38 cellular contexts compared by ENCODE assay signal in genomic region chr6:11977193-11977592, GRCh38.
"Had no signal": no experiment of that assay in that cellular context is flagged by ENCODE, and none has a peak within 500 bp of the region (broad histone marks: within the 10 kb centered on the region; RNA-seq: fewer than 3 reads in every experiment).

No MANE protein-coding gene starts in this region.

- H3K4me1 Mint-ChIP-seq: activated T-helper 17 cell treated with anti-CD3 and anti-CD28 coated beads, Interleukin-2, amount 50 U/mL, for 72 hours had no signal

- H3K4me3 ChIP-seq: ascending aorta, cardiac muscle cell had no signal

- H3K27ac ChIP-seq: ascending aorta, cardiac muscle cell had no signal

- FAIRE-seq: bronchial epithelial cell, TTC549 had no signal

- ATAC-seq: activated CD8-positive, alpha-beta T cell treated with anti-CD3 and anti-CD28 coated beads for 36 hours; activated naive CD8-positive, alpha-beta T cell treated with anti-CD3 and anti-CD28 coated beads, Interleukin-2, amount 50 U/mL, for 24 hours; activated T-cell treated with anti-CD3 and anti-CD28 coated beads, Interleukin-2, amount 50 U/mL, for 4 hours; activated T-cell treated with anti-CD3 and anti-CD28 coated beads, Interleukin-2, amount 50 U/mL, for 72 hours; activated T-helper 17 cell treated with anti-CD3 and anti-CD28 coated beads, Interleukin-2, amount 50 U/mL, for 72 hours had no signal

- H3K27ac Mint-ChIP-seq: activated CD4-positive, alpha-beta memory T cell treated with anti-CD3 and anti-CD28 coated beads for 36 hours; activated CD4-positive, alpha-beta T cell treated with anti-CD3 and anti-CD28 coated beads, Interleukin-2, amount 10 ng/mL, durations not matched to agents 24 days and 14 days; activated naive CD4-positive, alpha-beta T cell treated with anti-CD3 and anti-CD28 coated beads, Interleukin-2, amount 10 ng/mL, durations not matched to agents 7 days and 5 days; activated naive CD8-positive, alpha-beta T cell; activated T-helper 1 cell treated with anti-CD3 and anti-CD28 coated beads, Interleukin-12 subunit alpha, Interleukin-12 subunit beta, Interleukin-2, Interleukin-4 antibody, amounts not matched to agents 30 ng/mL and 10 ng/mL and 1 ng/mL, durations not matched to agents 14 hours and 24 hours and 36 hours; brain; T-helper 2 cell treated with Interferon-gamma antibody and Interleukin-4, amounts not matched to agents 5 μg/mL and 100 μg/mL, for 36 hours had no signal

- H3K9me3 Mint-ChIP-seq: activated B cell treated with CpG ODN at 0.5 μM for 24 hours; activated CD4-positive, alpha-beta memory T cell treated with anti-CD3 and anti-CD28 coated beads for 36 hours; activated CD8-positive, alpha-beta T cell treated with anti-CD3 and anti-CD28 coated beads for 36 hours; activated naive CD4-positive, alpha-beta T cell treated with anti-CD3 and anti-CD28 coated beads, Interleukin-2, amount 10 ng/mL, durations not matched to agents 7 days and 5 days; activated naive CD4-positive, alpha-beta T cell treated with anti-CD3 and anti-CD28 coated beads, Interleukin-2, amount 50 U/mL, for 24 hours; activated T-cell treated with anti-CD3 and anti-CD28 coated beads, Interleukin-2, amount 50 U/mL, for 4 hours; activated T-helper 1 cell treated with anti-CD3 and anti-CD28 coated beads, Interleukin-12 subunit alpha, Interleukin-12 subunit beta, Interleukin-2, Interleukin-4 antibody, amounts not matched to agents 30 ng/mL and 10 ng/mL and 1 ng/mL, durations not matched to agents 14 hours and 24 hours and 36 hours; activated T-helper 17 cell treated with anti-CD3 and anti-CD28 coated beads, Interleukin-2, amount 50 U/mL, for 72 hours; brain; central memory CD8-positive, alpha-beta T cell; T-helper 1 cell treated with Interleukin-12 subunit alpha and Interleukin-12 subunit beta and Interleukin-4 antibody, amounts not matched to agents 30 μg/mL and 1 μg/mL, for 36 hours; T-helper 2 cell treated with Interferon-gamma antibody and Interleukin-4, amounts not matched to agents 5 μg/mL and 100 μg/mL, for 36 hours had no signal

- H3K36me3 Mint-ChIP-seq: activated CD4-positive, alpha-beta memory T cell treated with anti-CD3 and anti-CD28 coated beads for 36 hours; activated naive CD4-positive, alpha-beta T cell treated with anti-CD3 and anti-CD28 coated beads, Interleukin-2, amount 10 ng/mL, durations not matched to agents 7 days and 5 days; activated naive CD4-positive, alpha-beta T cell treated with anti-CD3 and anti-CD28 coated beads, Interleukin-2, amount 50 U/mL, for 24 hours; activated naive CD8-positive, alpha-beta T cell; activated naive CD8-positive, alpha-beta T cell treated with anti-CD3 and anti-CD28 coated beads, Interleukin-2, amount 10 ng/mL, durations not matched to agents 7 days and 5 days; brain had no signal

- H3K4me3 Mint-ChIP-seq: activated B cell treated with CpG ODN at 0.5 μM for 24 hours; activated CD4-positive, alpha-beta memory T cell treated with anti-CD3 and anti-CD28 coated beads for 36 hours; activated CD4-positive, alpha-beta T cell treated with anti-CD3 and anti-CD28 coated beads, Interleukin-2, amount 10 ng/mL, durations not matched to agents 24 days and 14 days; activated CD8-positive, alpha-beta T cell treated with anti-CD3 and anti-CD28 coated beads for 36 hours; activated naive CD4-positive, alpha-beta T cell treated with anti-CD3 and anti-CD28 coated beads, Interleukin-2, amount 10 ng/mL, durations not matched to agents 7 days and 5 days; activated naive CD4-positive, alpha-beta T cell treated with anti-CD3 and anti-CD28 coated beads, Interleukin-2, amount 50 U/mL, for 24 hours; activated naive CD8-positive, alpha-beta T cell; activated naive CD8-positive, alpha-beta T cell treated with anti-CD3 and anti-CD28 coated beads, Interleukin-2, amount 10 ng/mL, durations not matched to agents 7 days and 5 days; activated naive CD8-positive, alpha-beta T cell treated with anti-CD3 and anti-CD28 coated beads, Interleukin-2, amount 50 U/mL, for 24 hours; activated T-cell treated with anti-CD3 and anti-CD28 coated beads, Interleukin-2, amount 50 U/mL, for 4 hours; activated T-helper 1 cell treated with anti-CD3 and anti-CD28 coated beads, Interleukin-12 subunit alpha, Interleukin-12 subunit beta, Interleukin-2, Interleukin-4 antibody, amounts not matched to agents 30 ng/mL and 10 ng/mL and 1 ng/mL, durations not matched to agents 14 hours and 24 hours and 36 hours; activated T-helper 17 cell treated with anti-CD3 and anti-CD28 coated beads, Interleukin-2, amount 50 U/mL, for 72 hours; brain; central memory CD8-positive, alpha-beta T cell; T-helper 1 cell treated with Interleukin-12 subunit alpha and Interleukin-12 subunit beta and Interleukin-4 antibody, amounts not matched to agents 30 μg/mL and 1 μg/mL, for 36 hours; T-helper 2 cell treated with Interferon-gamma antibody and Interleukin-4, amounts not matched to agents 5 μg/mL and 100 μg/mL, for 36 hours had no signal

- H3K9me3 ChIP-seq: ascending aorta had no signal

- H3K36me3 ChIP-seq: ascending aorta, cardiac muscle cell had no signal

- H3K27me3 ChIP-seq: ascending aorta, cardiac muscle cell had no signal

- DNase-seq: activated B cell treated with CpG ODN at 0.5 μM for 24 hours; activated CD4-positive, alpha-beta memory T cell treated with anti-CD3 and anti-CD28 coated beads for 36 hours; activated CD4-positive, alpha-beta T cell treated with anti-CD3 and anti-CD28 coated beads for 4 hours; activated CD4-positive, alpha-beta T cell treated with anti-CD3 and anti-CD28 coated beads, Interleukin-2, amount 10 ng/mL, durations not matched to agents 24 days and 14 days; activated CD4-positive, alpha-beta T cell treated with anti-CD3 and anti-CD28 coated beads, Interleukin-2, amount 50 U/mL, for 1 hour; activated CD4-positive, alpha-beta T cell treated with anti-CD3 and anti-CD28 coated beads, Interleukin-2, amount 50 U/mL, for 4 hours; activated CD4-positive, CD25-positive, alpha-beta regulatory T cell treated with anti-CD3 and anti-CD28 coated beads, Interleukin-2, amount 50 U/mL, for 72 hours; activated CD8-positive, alpha-beta memory T cell treated with anti-CD3 and anti-CD28 coated beads, Interleukin-2, amount 50 U/mL, for 4 hours; activated CD8-positive, alpha-beta T cell treated with anti-CD3 and anti-CD28 coated beads for 36 hours; activated effector memory CD4-positive, alpha-beta T cell treated with Interleukin-2 at 50 U/mL for 16 hours; activated gamma-delta T cell; activated naive CD4-positive, alpha-beta T cell treated with anti-CD3 and anti-CD28 coated beads, Interleukin-2, amount 10 ng/mL, durations not matched to agents 7 days and 5 days; activated naive CD4-positive, alpha-beta T cell treated with Interleukin-2 at 50 U/mL for 16 hours; activated naive CD8-positive, alpha-beta T cell treated with anti-CD3 and anti-CD28 coated beads, Interleukin-2, amount 10 ng/mL, durations not matched to agents 7 days and 5 days; activated naive CD8-positive, alpha-beta T cell treated with anti-CD3 and anti-CD28 coated beads, Interleukin-2, amount 50 U/mL, for 24 hours; activated T-cell treated with anti-CD3 and anti-CD28 coated beads for 4 hours; activated T-cell treated with anti-CD3 and anti-CD28 coated beads, Interleukin-2, amount 50 U/mL, for 1 hour; activated T-cell treated with anti-CD3 and anti-CD28 coated beads, Interleukin-2, amount 50 U/mL, for 4 hours; activated T-cell treated with anti-CD3 and anti-CD28 coated beads, Interleukin-2, amount 50 U/mL, for 72 hours; amygdala; anterior cingulate cortex; caudate nucleus; cerebellar nuclear complex; T-helper 1 cell; T-helper 2 cell; T-helper 9 cell had no signal

- H3K27me3 Mint-ChIP-seq: activated CD4-positive, alpha-beta memory T cell treated with anti-CD3 and anti-CD28 coated beads for 36 hours; activated CD8-positive, alpha-beta T cell treated with anti-CD3 and anti-CD28 coated beads for 36 hours; activated naive CD4-positive, alpha-beta T cell treated with anti-CD3 and anti-CD28 coated beads, Interleukin-2, amount 50 U/mL, for 24 hours; activated naive CD8-positive, alpha-beta T cell; activated naive CD8-positive, alpha-beta T cell treated with anti-CD3 and anti-CD28 coated beads, Interleukin-2, amount 50 U/mL, for 24 hours had no signal
